1 cellular context compared by ENCODE assay signal in the genomic region with DNA sequence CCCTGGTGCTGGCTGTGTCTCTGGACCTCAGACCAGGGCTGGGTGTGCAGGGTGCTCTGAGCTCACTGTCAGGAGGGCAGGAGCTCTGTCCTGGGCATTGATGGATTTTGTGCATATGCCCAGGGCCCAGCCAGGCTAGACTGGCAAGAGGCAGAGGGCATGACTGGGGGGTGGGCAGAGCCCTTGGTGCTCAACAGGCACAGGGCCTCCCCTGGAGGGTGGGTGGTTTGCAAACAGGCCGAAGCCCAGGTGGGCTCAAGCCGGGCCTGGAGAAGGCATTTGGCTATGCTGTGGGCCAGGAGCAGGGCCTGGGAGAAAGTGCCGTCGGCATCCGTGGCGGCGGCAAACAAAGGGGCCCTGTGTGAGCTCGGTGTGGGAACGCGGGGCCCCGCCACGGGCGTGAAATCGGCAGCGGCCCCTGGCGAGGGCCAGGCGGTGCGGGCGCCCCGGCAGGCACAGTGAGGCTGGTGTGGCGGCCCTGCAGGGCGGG.
TF ChIP-seq lines count a peak whose summit lies in the region.

No MANE protein-coding gene starts in this region.

TF ChIP-seq in endothelial cell of umbilical vein, 7 proteins besides CTCF, POLR2A, EP300 and RAD21:
- TF ChIP-seq POLR2AphosphoS5 (IDR thresholded peaks at IDR 0.05; ENCODE audit: insufficient read depth, low read depth, low read length): no peak
- no peak for TF ChIP-seq EZH2 (IDR thresholded peaks at IDR 0.05; ENCODE audit: borderline replicate concordance, low read depth, low read length, severe bottlenecking)
- no peak for TF ChIP-seq MYC (IDR thresholded peaks at IDR 0.05; ENCODE audit: low read depth, low read length)
- no peak for TF ChIP-seq GATA2 (IDR thresholded peaks at IDR 0.05; ENCODE audit: insufficient read depth, insufficient read length, low read depth, low read length)
- TF ChIP-seq, protein P1, sequence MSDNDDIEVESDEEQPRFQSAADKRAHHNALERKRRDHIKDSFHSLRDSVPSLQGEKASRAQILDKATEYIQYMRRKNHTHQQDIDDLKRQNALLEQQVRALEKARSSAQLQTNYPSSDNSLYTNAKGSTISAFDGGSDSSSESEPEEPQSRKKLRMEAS (IDR thresholded peaks at IDR 0.05; ENCODE audit: insufficient read depth, insufficient read length): no peak
- no peak for TF ChIP-seq FOS (IDR thresholded peaks at IDR 0.05; ENCODE audit: borderline replicate concordance, insufficient read depth, low read length)
- no peak for TF ChIP-seq JUN (IDR thresholded peaks at IDR 0.05; ENCODE audit: borderline replicate concordance, insufficient read depth, insufficient read length, low read depth)
